In the genomic region with DNA sequence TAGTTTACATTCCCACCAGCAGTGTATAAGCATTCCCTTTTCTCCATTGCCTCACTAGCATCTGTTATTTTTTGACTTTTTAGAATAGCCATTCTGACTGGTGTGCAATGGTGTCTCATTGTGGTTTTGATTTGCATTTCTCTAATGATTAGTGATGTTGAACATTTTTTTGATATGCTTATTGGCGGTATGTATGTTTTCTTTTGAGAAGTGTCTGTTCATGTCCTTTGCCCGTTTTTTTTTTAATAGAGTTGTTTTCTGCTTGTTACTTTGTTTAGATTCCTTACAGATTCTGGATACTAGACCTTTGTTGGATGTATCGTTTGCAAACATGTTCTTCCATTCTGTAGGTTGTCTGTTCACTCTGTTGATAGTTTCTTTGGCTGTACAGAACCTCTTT, we compare ENCODE assay signal across 20 cellular contexts. TPM values are rescaled to one million over a fixed set of nuclear protein-coding genes. Genes with fewer than 3 reads are reported as not detected.
A peak's percentile ranks its signal among the peaks of the same experiment; 100 is the strongest.
DNase-seq lines count a peak whose midpoint lies in the region; ATAC-seq, FAIRE-seq and TF ChIP-seq lines count a peak whose summit lies in the region.
"Had no signal": no experiment of that assay in that cellular context is flagged by ENCODE, and none has a peak within 500 bp of the region (broad histone marks: within the 10 kb centered on the region; RNA-seq: fewer than 3 reads in every experiment).

No MANE protein-coding gene starts in this region.

- CTCF ChIA-PET in GM12878 (lab: Yijun Ruan, JAX): no interaction called here

- H3K27ac Mint-ChIP-seq in natural killer cell: peak overlapping the region; percentile 5 to 14
- H3K27ac Mint-ChIP-seq in natural killer cell treated with Interleukin-12 subunit alpha and Interleukin-12 subunit beta and Interleukin-15 and Interleukin-18, amount 100 ng/mL, for 72 hours: no peak overlapping the region
- no peak overlapping the region for H3K27ac Mint-ChIP-seq in immature natural killer cell
- H3K27ac Mint-ChIP-seq: GM23338, HFFc6 had no signal

- no TSS peak for BruUV-seq in GM12878 (replicated peaks; lab: Mats Ljungman, UMichigan)

- H3K9me3 ChIP-seq in GM12878 (replicated peaks; ENCODE audit: control insufficient read depth, insufficient read depth, low read length): peaks cover 12% of the 10 kb centered on the region

- peaks cover 91% of the 10 kb centered on the region for H3K79me2 ChIP-seq in GM12878 (ENCODE audit: control insufficient read depth, insufficient read depth, low read length)

- H3K36me3 ChIP-seq in GM12878 (ENCODE audit: control insufficient read depth in 2 of 2, insufficient read depth in 2 of 2, low read length in 1 of 2): no peaks in the 10 kb centered on the region; a peak in 1 of 4 replicates

- H3K27ac ChIP-seq in GM12878 (ENCODE audit: control insufficient read depth, insufficient read depth): no peak overlapping the region
- H3K27ac ChIP-seq: C4-2B had no signal

- no peaks in the 10 kb centered on the region for H3K27me3 ChIP-seq in GM12878 (replicated peaks in 1 of 2; ENCODE audit: control insufficient read depth in 2 of 2, insufficient read depth in 2 of 2, low read length in 1 of 2)

- peak in 1 of 3 donors; percentile 5 for ATAC-seq in natural killer cell
- no peak for ATAC-seq in natural killer cell treated with Interleukin-12 subunit alpha and Interleukin-12 subunit beta and Interleukin-15 and Interleukin-18, amount 100 ng/mL, for 72 hours
- ATAC-seq in GM12878: no peak
- ATAC-seq: GM23338, HCT116 had no signal

- no peak for TF ChIP-seq RAD21 in GM12878 (IDR thresholded peaks at IDR 0.05; ENCODE audit: insufficient read depth, low read depth, low read length)

- RAD21 ChIA-PET in GM12878 (lab: Charles Lee; ENCODE audit: unreplicated experiment): no interaction called here

- H3K4me2 ChIP-seq in GM12878 (ENCODE audit: control insufficient read depth, insufficient read depth): no peak overlapping the region
- H3K4me2 ChIP-seq: GM23338 had no signal

- H3K4me1 ChIP-seq in GM12878 (ENCODE audit: control insufficient read depth, insufficient read depth, low read length): no peaks in the 10 kb centered on the region

- POLR2A ChIA-PET in GM12878 (lab: Charles Lee): interaction anchor here (0.6 kb wide), 2 partner anchors 13 to 920 kb away, joined by 3 read pairs; no protein-coding TSS in a partner anchor

- no peak overlapping the region for H3K9ac ChIP-seq in GM12878 (ENCODE audit: control insufficient read depth, insufficient read depth, low read length)

- TF ChIP-seq CTCF in natural killer cell (IDR thresholded peaks at IDR 0.05): no peak
- TF ChIP-seq CTCF in GM12878 (IDR thresholded peaks at IDR 0.05 in 2 of 3, conservative IDR thresholded peaks at IDR 0.05 in 1 of 3; ENCODE audit: control insufficient read depth in 2 of 3, extremely low read depth in 1 of 3, insufficient read depth in 1 of 3, low read depth in 3 of 3, low read length in 3 of 3): no peak

- H3K4me3 Mint-ChIP-seq in natural killer cell: peak overlapping the region; percentile 7
- no peak overlapping the region for H3K4me3 Mint-ChIP-seq in natural killer cell treated with Interleukin-12 subunit alpha and Interleukin-12 subunit beta and Interleukin-15 and Interleukin-18, amount 100 ng/mL, for 72 hours
- H3K4me3 Mint-ChIP-seq in immature natural killer cell: peak overlapping the region in 3 of 5 donors; percentile 2 to 20 (median 14)
- H3K4me3 Mint-ChIP-seq: GM23338, HFFc6 had no signal

- TF ChIP-seq EP300 in GM12878 (IDR thresholded peaks at IDR 0.05; ENCODE audit: borderline replicate concordance in 1 of 2, control insufficient read depth in 1 of 2, low read depth in 2 of 2, low read length in 2 of 2): no peak

- intact Hi-C loops in natural killer cell (cut with micrococcal nuclease): no loop called here
- intact Hi-C loops in GM12878 (cut with micrococcal nuclease; ENCODE audit: unreplicated experiment): no loop called here

- FAIRE-seq in GM12878 (lab: Jason Lieb, UNC): no peak
- FAIRE-seq: HTR-8/SVneo had no signal

- no peaks in the 10 kb centered on the region for H4K20me1 ChIP-seq in GM12878 (ENCODE audit: control insufficient read depth, insufficient read depth)

- H2AFZ ChIP-seq in GM12878 (ENCODE audit: control insufficient read depth, low read depth, low read length): no peak overlapping the region
- H2AFZ ChIP-seq: GM23338 had no signal

- DNase-seq in natural killer cell: no peak
- no peak for DNase-seq in natural killer cell treated with Interleukin-12 subunit alpha and Interleukin-12 subunit beta and Interleukin-15 and Interleukin-18, amount 100 ng/mL, for 72 hours (ENCODE audit: low spot score)
- DNase-seq in GM12878 (ENCODE audit: low read depth, low spot score): no peak
- no peak for DNase-seq in immature natural killer cell
- no peak for DNase-seq in KG1 (lab: John Stamatoyannopoulos, UW)
- DNase-seq in ureter (ENCODE audit: low spot score): no peak
- DNase-seq: Calu3; CD4-positive, alpha-beta memory T cell; DMS 273 treated with DMSO at 0.1 percent for 48 hours; DMS53; DND-41; EL; H7; HFFc6; IMR-90; KBM-7 had no signal

- no peak for TF ChIP-seq POLR2A in GM12878 (IDR thresholded peaks at IDR 0.05; ENCODE audit: low read depth, low read length)

- in situ Hi-C loops in GM12878 (cut with MboI): no loop called here

- no peak overlapping the region for H3K4me3 ChIP-seq in GM12878
- H3K4me3 ChIP-seq: GM23338 had no signal

- 89% methylated on average over 3 of the region's 3 CpGs for WGBS in GM12878 (ENCODE audit: insufficient coverage, insufficient replicate concordance, low lambda C conversion rate, missing lambda C conversion rate)

- no peaks in the 10 kb centered on the region for H3K36me3 Mint-ChIP-seq in natural killer cell
- peaks cover 7% of the 10 kb centered on the region for H3K36me3 Mint-ChIP-seq in natural killer cell treated with Interleukin-12 subunit alpha and Interleukin-12 subunit beta and Interleukin-15 and Interleukin-18, amount 100 ng/mL, for 72 hours
- peaks cover 0 to 5% (median 0%) of the 10 kb centered on the region in 3 donors for H3K36me3 Mint-ChIP-seq in immature natural killer cell

- H3K4me1 Mint-ChIP-seq in natural killer cell (peaks cover 79 to 82% of the 10 kb centered on the region in 2 donors), immature natural killer cell (peaks cover 79 to 81% of the 10 kb centered on the region in 2 donors)
- peaks cover 55 to 58% of the 10 kb centered on the region in 2 donors for H3K4me1 Mint-ChIP-seq in natural killer cell treated with Interleukin-12 subunit alpha and Interleukin-12 subunit beta and Interleukin-15 and Interleukin-18, amount 100 ng/mL, for 72 hours (ENCODE audit: low read depth in 2 of 2)

- H3K27me3 Mint-ChIP-seq in natural killer cell (ENCODE audit: low read depth in 2 of 2) (no peaks in the 10 kb centered on the region), immature natural killer cell (ENCODE audit: low read depth in 3 of 3) (peaks cover 0 to 2% (median 0%) of the 10 kb centered on the region in 3 donors)
- H3K27me3 Mint-ChIP-seq in natural killer cell treated with Interleukin-12 subunit alpha and Interleukin-12 subunit beta and Interleukin-15 and Interleukin-18, amount 100 ng/mL, for 72 hours: no peaks in the 10 kb centered on the region
- H3K27me3 Mint-ChIP-seq: CD4-positive, alpha-beta memory T cell had no signal

- H3K9me3 Mint-ChIP-seq in natural killer cell (no peaks in the 10 kb centered on the region), immature natural killer cell (no peaks in the 10 kb centered on the region)
- H3K9me3 Mint-ChIP-seq in natural killer cell treated with Interleukin-12 subunit alpha and Interleukin-12 subunit beta and Interleukin-15 and Interleukin-18, amount 100 ng/mL, for 72 hours: peaks cover 5% of the 10 kb centered on the region

- SMC1A ChIA-PET in GM12878 (lab: Charles Lee; ENCODE audit: uncharacterized antibody, unreplicated experiment): no interaction called here

TF ChIP-seq in GM12878, 131 proteins besides CTCF, POLR2A, EP300 and RAD21 (continues in another document):
- TF ChIP-seq CBX5 (IDR thresholded peaks at IDR 0.05; ENCODE audit: low read depth): 0 out of 2 replicates have a peak, but pooled peaks have one; percentile 32
- TF ChIP-seq, protein P1, sequence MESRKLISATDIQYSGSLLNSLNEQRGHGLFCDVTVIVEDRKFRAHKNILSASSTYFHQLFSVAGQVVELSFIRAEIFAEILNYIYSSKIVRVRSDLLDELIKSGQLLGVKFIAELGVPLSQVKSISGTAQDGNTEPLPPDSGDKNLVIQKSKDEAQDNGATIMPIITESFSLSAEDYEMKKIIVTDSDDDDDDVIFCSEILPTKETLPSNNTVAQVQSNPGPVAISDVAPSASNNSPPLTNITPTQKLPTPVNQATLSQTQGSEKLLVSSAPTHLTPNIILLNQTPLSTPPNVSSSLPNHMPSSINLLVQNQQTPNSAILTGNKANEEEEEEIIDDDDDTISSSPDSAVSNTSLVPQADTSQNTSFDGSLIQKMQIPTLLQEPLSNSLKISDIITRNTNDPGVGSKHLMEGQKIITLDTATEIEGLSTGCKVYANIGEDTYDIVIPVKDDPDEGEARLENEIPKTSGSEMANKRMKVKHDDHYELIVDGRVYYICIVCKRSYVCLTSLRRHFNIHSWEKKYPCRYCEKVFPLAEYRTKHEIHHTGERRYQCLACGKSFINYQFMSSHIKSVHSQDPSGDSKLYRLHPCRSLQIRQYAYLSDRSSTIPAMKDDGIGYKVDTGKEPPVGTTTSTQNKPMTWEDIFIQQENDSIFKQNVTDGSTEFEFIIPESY (IDR thresholded peaks at IDR 0.05): peak; percentile 95

RNA-seq across cellular contexts. Expression of a gene that starts 25.3 kb away (rescaled TPM):
- total RNA-seq in natural killer cell (100 to 1,000 TPM; 137 to 153 (median 145) TPM), GM12878 (2014; rRNA removed) (18.0 and 19.6 TPM in 2 replicates), GM12878 (2014; rRNA removed; fragmentation: Illumina TruSeq; extraction: Trizol) (27.5 and 36.6 TPM in 2 replicates), GM12878 (2021) (45.4 and 45.7 TPM in 2 replicates), ureter (92.7 TPM)
- total RNA-seq in natural killer cell treated with Interleukin-12 subunit alpha and Interleukin-12 subunit beta and Interleukin-15 and Interleukin-18, amount 100 ng/mL, for 72 hours: 10 to 100 TPM; 56.8 to 71.2 TPM
- 202 and 206 TPM in 2 replicates for total RNA-seq in GM12878 (2013; cell fraction: nucleolus; rRNA removed)
- 9.2 TPM for polyA plus RNA-seq in GM12878 (2011; ENCODE audit: low read depth)
- polyA plus RNA-seq in GM12878 (2011; rRNA removed) (41.5 and 50.4 TPM in 2 replicates), GM12878 (2014; fragmentation: Illumina TruSeq; extraction: Trizol) (29.9 and 42.0 TPM in 2 replicates), GM12878 (2014; fragmentation: Nextera tagmentation; extraction: Ambion mirVana) (10 to 100 TPM; 10.4 to 13.4 TPM), GM12878 (2014; rRNA removed) (15.1 and 18.9 TPM in 2 replicates), GM12878 (2016; fragmentation: Nextera tagmentation; extraction: Ambion mirVana) (10 to 100 TPM; 19.7 to 20.7 TPM), immature natural killer cell (10 to 100 TPM in 2 of 3 donors, 1 to 10 TPM in 1; 4.9 to 42.5 (median 11.6) TPM)
- 29.0 and 35.5 TPM in 2 replicates for polyA plus RNA-seq in GM12878 (2011; cell fraction: cytosol; rRNA removed)
- 40.8 and 52.1 TPM in 2 replicates for polyA plus RNA-seq in GM12878 (2011; cell fraction: nucleus; rRNA removed)
- 14.7 and 20.8 TPM in 2 replicates for polyA plus RNA-seq in GM12878 (2012)
- polyA minus RNA-seq in GM12878 (2011; rRNA and poly(A)+ RNA removed): 176 and 271 TPM in 2 replicates
- polyA minus RNA-seq in GM12878 (2011; cell fraction: cytosol; rRNA and poly(A)+ RNA removed): 28.5 and 49.5 TPM in 2 replicates
- polyA minus RNA-seq in GM12878 (2011; cell fraction: nucleus; rRNA and poly(A)+ RNA removed): 111 and 150 TPM in 2 replicates

Comparison
In these comparisons a context has a peak if more than half of its experiments do, and no peak if none do; other contexts are left out.
1. H3K27ac Mint-ChIP-seq: peak in natural killer cell (2 of 2); none in natural killer cell treated with Interleukin-12 subunit alpha and Interleukin-12 subunit beta and Interleukin-15 and Interleukin-18, amount 100 ng/mL, for 72 hours (0 of 2) and immature natural killer cell (0 of 6).